ENCODE assay signal across 7 cellular contexts in genomic region chr5:33997331-33997983, GRCh38. TPM values are rescaled to one million over a fixed set of nuclear protein-coding genes. Genes with fewer than 3 reads are reported as not detected.
DNase-seq lines count a peak whose midpoint lies in the region; ATAC-seq, FAIRE-seq and TF ChIP-seq lines count a peak whose summit lies in the region.

No MANE protein-coding gene starts in this region.

- TF ChIP-seq CTCF in Peyer's patch (IDR thresholded peaks at IDR 0.05): peak in 4 of 6 experiments; percentile 54 to 77 (median 72)
- peak; percentile 23 to 52 for TF ChIP-seq CTCF in left lung (IDR thresholded peaks at IDR 0.05)
- TF ChIP-seq CTCF in testis (IDR thresholded peaks at IDR 0.05): peak in 2 of 3 experiments; percentile 35 to 41

- H3K79me2 ChIP-seq in Karpas-422 (ENCODE audit: low read length): no peaks in the 10 kb centered on the region

- no peaks in the 10 kb centered on the region for H3K27me3 ChIP-seq in Karpas-422 (ENCODE audit: low read length)
- no peaks in the 10 kb centered on the region for H3K27me3 ChIP-seq in Peyer's patch
- no peaks in the 10 kb centered on the region for H3K27me3 ChIP-seq in left lung
- no peaks in the 10 kb centered on the region for H3K27me3 ChIP-seq in testis

- H3K9ac ChIP-seq in Karpas-422 (ENCODE audit: low read length): no peak overlapping the region

- WGBS in testis, 2 donors: 58 to 63% methylated on average over 6 of the region's 6 CpGs

- no peaks in the 10 kb centered on the region for H3K4me1 ChIP-seq in Karpas-422 (ENCODE audit: low read length)
- H3K4me1 ChIP-seq in Peyer's patch: no peaks in the 10 kb centered on the region
- H3K4me1 ChIP-seq in left lung: peaks cover 0 to 6% of the 10 kb centered on the region in 2 donors
- H3K4me1 ChIP-seq in testis: peaks cover 3% of the 10 kb centered on the region

- H3K9me2 ChIP-seq in Karpas-422 (replicated peaks; ENCODE audit: insufficient read depth, low read length): no peaks in the 10 kb centered on the region

- peak; percentile 66 for ATAC-seq in GM21515 (IDR thresholded peaks at IDR 0.05; ENCODE audit: unreplicated experiment)
- peak; percentile 74 for ATAC-seq in left lung

- no peaks in the 10 kb centered on the region for H3K9me3 ChIP-seq in Karpas-422 (ENCODE audit: low read length)
- H3K9me3 ChIP-seq in Peyer's patch: no peaks in the 10 kb centered on the region
- no peaks in the 10 kb centered on the region for H3K9me3 ChIP-seq in left lung
- H3K9me3 ChIP-seq in testis: no peaks in the 10 kb centered on the region

- H3K4me3 ChIP-seq in Karpas-422 (ENCODE audit: low read length) (no peak overlapping the region), Peyer's patch (no peak overlapping the region), left lung (no peak overlapping the region), testis (no peak overlapping the region)

- no peak overlapping the region for H3K27ac ChIP-seq in Karpas-422 (ENCODE audit: low read length)
- H3K27ac ChIP-seq in Peyer's patch: no peak overlapping the region
- H3K27ac ChIP-seq in left lung: no peak overlapping the region
- no peak overlapping the region for H3K27ac ChIP-seq in testis

- H2AFZ ChIP-seq in Karpas-422 (ENCODE audit: low read length): no peak overlapping the region

- no peak for TF ChIP-seq POLR2A in Peyer's patch (IDR thresholded peaks at IDR 0.05)
- no peak for TF ChIP-seq POLR2A in testis (IDR thresholded peaks at IDR 0.05)

- H3K36me3 ChIP-seq in Karpas-422 (ENCODE audit: insufficient read depth, low read length) (peaks cover 5% of the 10 kb centered on the region; the same call in 1 of the 2 replicates), Peyer's patch (peaks cover 0 to 26% (median 0%) of the 10 kb centered on the region in 3 donors), left lung (peaks cover 0 to 12% of the 10 kb centered on the region in 2 donors), testis (ENCODE audit: low read depth, missing control alignments) (no peaks in the 10 kb centered on the region)

- H3K4me2 ChIP-seq in Karpas-422 (ENCODE audit: low read depth, low read length, poor library complexity, severe bottlenecking): no peak overlapping the region

- FAIRE-seq in G401.6 (lab: Jason Lieb, UNC): peak; percentile 23

- no peaks in the 10 kb centered on the region for H4K20me1 ChIP-seq in Karpas-422 (ENCODE audit: insufficient read depth, low read depth, low read length)

- peak; percentile 77 for DNase-seq in Karpas-422
- peak in 2 of 3 donors; percentile 19 to 60 for DNase-seq in Peyer's patch
- peak; percentile 9 to 64 for DNase-seq in cerebellar nuclear complex (lab: John Stamatoyannopoulos, UW)
- peak; percentile 36 to 58 for DNase-seq in left lung
- peak; percentile 51 for DNase-seq in testis

- intact Hi-C loops in left lung (cut with DNase I): no loop called here
- intact Hi-C loops in testis (cut with DNase I; ENCODE audit: low total_unique reads): no loop called here

RNA-seq across cellular contexts. Expression of gene AMACR, which starts 10.4 kb away (rescaled TPM):
- 5.4 and 10.5 TPM in 2 replicates for total RNA-seq in Karpas-422 (2014; rRNA removed; shearing (Covaris generic); ENCODE audit: low replicate concordance)
- 10 to 100 TPM; 14.9 to 24.1 (median 20.3) TPM for total RNA-seq in Peyer's patch
- 10 to 100 TPM; 13.6 to 24.3 TPM for total RNA-seq in left lung
- 10 to 100 TPM in 1 of 2 donors, 1 to 10 TPM in 1; 6.9 to 12.6 TPM for total RNA-seq in testis
- polyA plus RNA-seq in testis (ENCODE audit: insufficient read depth, low read depth, low replicate concordance): 12.1 TPM

RNA-seq across cellular contexts. Expression of gene SLC45A2, which starts 13.0 kb away (rescaled TPM):
- total RNA-seq in Karpas-422 (2014; rRNA removed; shearing (Covaris generic); ENCODE audit: low replicate concordance): not detected in 2 replicates
- total RNA-seq in Peyer's patch: not detected
- total RNA-seq in left lung: not detected
- 1 to 10 TPM in 1 of 2 donors, under 1 TPM in 1; 0.93 to 1.6 TPM for total RNA-seq in testis
- 2.0 TPM for polyA plus RNA-seq in testis (ENCODE audit: insufficient read depth, low read depth, low replicate concordance)

RNA-seq across cellular contexts. Expression of gene C1QTNF3, which starts 45.6 kb away (rescaled TPM):
- total RNA-seq in Karpas-422 (2014; rRNA removed; shearing (Covaris generic); ENCODE audit: low replicate concordance): 12.9 and 20.5 TPM in 2 replicates
- total RNA-seq in Peyer's patch (10 to 100 TPM in 2 of 4 donors, 1 to 10 TPM in 2; 7.2 to 33.0 (median 11.4) TPM), left lung (10 to 100 TPM in 1 of 2 donors, 1 to 10 TPM in 1; 4.5 to 25.6 TPM), testis (10 to 100 TPM; 14.1 to 27.1 TPM)
- 31.3 TPM for polyA plus RNA-seq in testis (ENCODE audit: insufficient read depth, low read depth, low replicate concordance)
